In genomic region chr11:111359223-111360149, GRCh38 we compare ENCODE assay signal across 1 cellular context.
TF ChIP-seq lines count a peak whose summit lies in the region.

No MANE protein-coding gene starts in this region.

TF ChIP-seq in HepG2, 621 proteins besides CTCF, POLR2A, EP300 and RAD21 (continued from another document):
- peak; percentile 66; the same call in 1 of the 2 replicates for TF ChIP-seq RBFOX2 (IDR thresholded peaks at IDR 0.05; ENCODE audit: low read depth, low read length)
- TF ChIP-seq HOXA9 (CRISPR knock-in tag; IDR thresholded peaks at IDR 0.05; ENCODE audit: borderline replicate concordance), result no peak
- TF ChIP-seq JARID2 (CRISPR knock-in tag; IDR thresholded peaks at IDR 0.05; ENCODE audit: insufficient replicate concordance), result no peak
